In genomic region chr19:20664917-20665781, GRCh38 we compare ENCODE assay signal across 11 cellular contexts. TPM values are rescaled to one million over a fixed set of nuclear protein-coding genes. Genes with fewer than 3 reads are reported as not detected.
DNase-seq lines count a peak whose midpoint lies in the region; ATAC-seq and TF ChIP-seq lines count a peak whose summit lies in the region.
"Had no signal": no experiment of that assay in that cellular context is flagged by ENCODE, and none has a peak within 500 bp of the region (broad histone marks: within the 10 kb centered on the region; RNA-seq: fewer than 3 reads in every experiment).

No MANE protein-coding gene starts in this region.

- H3K4me1 Mint-ChIP-seq in activated naive CD8-positive, alpha-beta T cell (ENCODE audit: low read depth), result peaks cover 19% of the 10 kb centered on the region
- peaks cover 11% of the 10 kb centered on the region for H3K4me1 Mint-ChIP-seq in activated naive CD8-positive, alpha-beta T cell treated with anti-CD3 and anti-CD28 coated beads, Interleukin-2, amount 50 U/mL, for 24 hours

- no peaks in the 10 kb centered on the region for H3K9me3 Mint-ChIP-seq in activated naive CD8-positive, alpha-beta T cell (ENCODE audit: low read depth)
- H3K9me3 Mint-ChIP-seq in activated naive CD8-positive, alpha-beta T cell treated with anti-CD3 and anti-CD28 coated beads, Interleukin-2, amount 50 U/mL, for 24 hours, result peaks cover 24% of the 10 kb centered on the region

- H3K36me3 ChIP-seq in muscle layer of colon (ENCODE audit: insufficient read depth, low read length), result no peaks in the 10 kb centered on the region
- no peaks in the 10 kb centered on the region for H3K36me3 ChIP-seq in suprapubic skin

- WGBS in suprapubic skin, result 57% methylated on average over 20 of the region's 22 CpGs

- H3K27ac Mint-ChIP-seq in activated naive CD8-positive, alpha-beta T cell, result no peak overlapping the region
- no peak overlapping the region for H3K27ac Mint-ChIP-seq in activated naive CD8-positive, alpha-beta T cell treated with anti-CD3 and anti-CD28 coated beads, Interleukin-2, amount 50 U/mL, for 24 hours

- peak overlapping the region; percentile 17 for H3K4me3 Mint-ChIP-seq in activated naive CD8-positive, alpha-beta T cell
- H3K4me3 Mint-ChIP-seq in activated naive CD8-positive, alpha-beta T cell treated with anti-CD3 and anti-CD28 coated beads, Interleukin-2, amount 50 U/mL, for 24 hours, result no peak overlapping the region

- H3K9ac ChIP-seq in muscle layer of colon (ENCODE audit: low read length), result no peak overlapping the region

- DNase-seq in activated naive CD8-positive, alpha-beta T cell treated with anti-CD3 and anti-CD28 coated beads, Interleukin-2, amount 50 U/mL, for 24 hours, result no peak
- peak; percentile 1 for DNase-seq in epithelial cell of esophagus (ENCODE audit: low read depth)
- DNase-seq in NCI-H2196 (lab: John Stamatoyannopoulos, UW; ENCODE audit: unreplicated experiment), result no peak
- DNase-seq in HuH-7 (ENCODE audit: low spot score), result no peak
- no peak for DNase-seq in suprapubic skin (ENCODE audit: low spot score in 2 of 2)
- DNase-seq: esophagus squamous epithelium; NCI-H748 treated with DMSO at 0.1 percent for 48 hours; stimulated activated CD4-positive, alpha-beta T cell treated with anti-CD3 and anti-CD28 coated beads, Interleukin-15, amount 100 ng/mL, for 24 hours had no signal

- H3K4me1 ChIP-seq in muscle layer of colon (ENCODE audit: insufficient read depth, low read length) (peaks cover 6% of the 10 kb centered on the region), suprapubic skin (peaks cover 11% of the 10 kb centered on the region)

- peaks cover 10% of the 10 kb centered on the region for H3K36me3 Mint-ChIP-seq in activated naive CD8-positive, alpha-beta T cell
- H3K36me3 Mint-ChIP-seq in activated naive CD8-positive, alpha-beta T cell treated with anti-CD3 and anti-CD28 coated beads, Interleukin-2, amount 50 U/mL, for 24 hours (ENCODE audit: low read depth), result peaks cover 31% of the 10 kb centered on the region

- no peak for TF ChIP-seq POLR2A in suprapubic skin (IDR thresholded peaks at IDR 0.05)

- no peaks in the 10 kb centered on the region for H3K27me3 ChIP-seq in muscle layer of colon (ENCODE audit: control insufficient read depth in 1 of 2, insufficient read depth in 2 of 2, low read length in 2 of 2)
- no peaks in the 10 kb centered on the region for H3K27me3 ChIP-seq in suprapubic skin
- H3K27me3 ChIP-seq: esophagus squamous epithelium had no signal

- TF ChIP-seq CTCF in epithelial cell of esophagus (IDR thresholded peaks at IDR 0.05; ENCODE audit: insufficient read depth, low read depth, low read length, missing control alignments) (no peak), suprapubic skin (IDR thresholded peaks at IDR 0.05) (no peak)

- H3K9me3 ChIP-seq in muscle layer of colon (ENCODE audit: low read length) (no peaks in the 10 kb centered on the region), suprapubic skin (no peaks in the 10 kb centered on the region)

- H3K27me3 Mint-ChIP-seq in activated naive CD8-positive, alpha-beta T cell, result peaks cover 2% of the 10 kb centered on the region
- H3K27me3 Mint-ChIP-seq in activated naive CD8-positive, alpha-beta T cell treated with anti-CD3 and anti-CD28 coated beads, Interleukin-2, amount 50 U/mL, for 24 hours, result no peaks in the 10 kb centered on the region

- H3K4me3 ChIP-seq in epithelial cell of esophagus (ENCODE audit: low read length) (no peak overlapping the region), muscle layer of colon (ENCODE audit: low read depth in 1 of 2, low read length in 2 of 2) (peak overlapping the region in 1 of 2 donors; percentile 23), suprapubic skin (no peak overlapping the region)

- ATAC-seq in activated naive CD8-positive, alpha-beta T cell treated with anti-CD3 and anti-CD28 coated beads, Interleukin-2, amount 50 U/mL, for 24 hours, result no peak
- no peak for ATAC-seq in GM19455 (IDR thresholded peaks at IDR 0.05; ENCODE audit: unreplicated experiment)

- H3K27ac ChIP-seq in muscle layer of colon (ENCODE audit: low read depth, low read length), result peak overlapping the region; percentile 23
- H3K27ac ChIP-seq in suprapubic skin, result no peak overlapping the region

- TF ChIP-seq EP300 in suprapubic skin (IDR thresholded peaks at IDR 0.05), result no peak

RNA-seq across cellular contexts. Expression of gene ZNF626, which starts 3.8 kb away (rescaled TPM):
- total RNA-seq in suprapubic skin, result 10 to 100 TPM; 14.2 to 24.3 (median 17.1) TPM
